In genomic region chr14:21101802-21102413, GRCh38 we compare ENCODE assay signal across 15 cellular contexts. TPM values are rescaled to one million over a fixed set of nuclear protein-coding genes. Genes with fewer than 3 reads are reported as not detected.
A peak's percentile ranks its signal among the peaks of the same experiment; 100 is the strongest.
DNase-seq lines count a peak whose midpoint lies in the region; ATAC-seq, FAIRE-seq and TF ChIP-seq lines count a peak whose summit lies in the region.
"Had no signal": no experiment of that assay in that cellular context is flagged by ENCODE, and none has a peak within 500 bp of the region (broad histone marks: within the 10 kb centered on the region; RNA-seq: fewer than 3 reads in every experiment).

No MANE protein-coding gene starts in this region.

- CTCF ChIA-PET in CD4-positive, alpha-beta memory T cell (lab: Charles Lee; ENCODE audit: partially characterized antibody): interaction anchor here (0.6 to 13.9 kb wide), 6 partner anchors 7 to 409 kb away, joined by 3 to 399 read pairs (median 60); no protein-coding TSS in a partner anchor

- H3K9me3 ChIP-seq in CD4-positive, alpha-beta memory T cell (ENCODE audit: control insufficient read depth in 1 of 2, low read length in 2 of 2): no peaks in the 10 kb centered on the region
- H3K9me3 ChIP-seq in astrocyte (ENCODE audit: insufficient read depth, low read depth, low read length): no peaks in the 10 kb centered on the region
- H3K9me3 ChIP-seq in mucosa of rectum (ENCODE audit: control insufficient read depth in 2 of 2, low read length in 2 of 2): no peaks in the 10 kb centered on the region
- H3K9me3 ChIP-seq in adrenal gland (replicated peaks in 1 of 3): no peaks in the 10 kb centered on the region
- H3K9me3 ChIP-seq: pancreas, thyroid gland had no signal

- TF ChIP-seq CTCF in KMS-11 (conservative IDR thresholded peaks at IDR 0.05; ENCODE audit: low read depth, low read length) (no peak), astrocyte (IDR thresholded peaks at IDR 0.05; ENCODE audit: insufficient read depth, low read depth, low read length) (no peak), adrenal gland (IDR thresholded peaks at IDR 0.05) (no peak)

- no peaks in the 10 kb centered on the region for H3K36me3 ChIP-seq in CD4-positive, alpha-beta memory T cell (ENCODE audit: insufficient read depth, low read length)
- H3K36me3 ChIP-seq in KMS-11 (ENCODE audit: insufficient read depth) (no peaks in the 10 kb centered on the region), astrocyte (ENCODE audit: insufficient read depth, low read length) (no peaks in the 10 kb centered on the region), mucosa of rectum (ENCODE audit: control insufficient read depth in 2 of 2, insufficient read depth in 2 of 2, low read length in 2 of 2) (no peaks in the 10 kb centered on the region), adrenal gland (replicated peaks in 1 of 2) (no peaks in the 10 kb centered on the region)
- H3K36me3 ChIP-seq: pancreas, thyroid gland had no signal

- H3K9ac ChIP-seq in KMS-11 (no peak overlapping the region), astrocyte (ENCODE audit: low read length) (no peak overlapping the region), mucosa of rectum (ENCODE audit: low read depth in 1 of 2, low read length in 2 of 2) (peak overlapping the region in 1 of 2 donors; percentile 67)

- H3K4me2 ChIP-seq in KMS-11: peak overlapping the region; percentile 73; the same call in 1 of the 2 replicates
- no peak overlapping the region for H3K4me2 ChIP-seq in astrocyte (ENCODE audit: low read length)

- FAIRE-seq in astrocyte (lab: Jason Lieb, UNC): no peak
- FAIRE-seq: GM18507, pancreas had no signal

- H3K4me1 Mint-ChIP-seq in CD4-positive, alpha-beta memory T cell: peaks cover 19 to 50% (median 28%) of the 10 kb centered on the region in 4 donors
- H3K4me1 Mint-ChIP-seq in astrocyte (ENCODE audit: low read depth, unreplicated experiment): peaks cover 52% of the 10 kb centered on the region

- H3K4me1 ChIP-seq in CD4-positive, alpha-beta memory T cell (ENCODE audit: insufficient read depth, low read length): peaks cover 39% of the 10 kb centered on the region
- H3K4me1 ChIP-seq in KMS-11 (ENCODE audit: low read depth, poor library complexity, severe bottlenecking) (peaks cover 43% of the 10 kb centered on the region), astrocyte (ENCODE audit: insufficient read depth, low read length) (peaks cover 27% of the 10 kb centered on the region), mucosa of rectum (ENCODE audit: control insufficient read depth in 2 of 2, insufficient read depth in 2 of 2, low read length in 2 of 2) (peaks cover 51 to 74% of the 10 kb centered on the region in 2 donors), adrenal gland (replicated peaks in 1 of 2) (peaks cover 42 to 50% of the 10 kb centered on the region in 2 donors)

- no peaks in the 10 kb centered on the region for H3K27me3 Mint-ChIP-seq in CD4-positive, alpha-beta memory T cell
- H3K27me3 Mint-ChIP-seq in astrocyte (ENCODE audit: low read depth, unreplicated experiment): no peaks in the 10 kb centered on the region

- no peak for ATAC-seq in HG03280 (IDR thresholded peaks at IDR 0.05; ENCODE audit: unreplicated experiment)
- ATAC-seq in HG03442 (IDR thresholded peaks at IDR 0.05; ENCODE audit: unreplicated experiment): no peak
- ATAC-seq: pancreas had no signal

- no peak for DNase-seq in CD4-positive, alpha-beta memory T cell
- DNase-seq in astrocyte (ENCODE audit: low read depth) (no peak), activated gamma-delta T cell treated with Interleukin-2 at 50 U/mL for 16 hours (no peak), adrenal gland (no peak)
- DNase-seq: KG1, pancreas, SIG-M5 had no signal

- H3K36me3 Mint-ChIP-seq in CD4-positive, alpha-beta memory T cell: peaks cover 0 to 6% of the 10 kb centered on the region in 2 donors
- H3K36me3 Mint-ChIP-seq in astrocyte (ENCODE audit: low read depth, unreplicated experiment): no peaks in the 10 kb centered on the region

- POLR2A ChIA-PET in CD4-positive, alpha-beta memory T cell (lab: Charles Lee; ENCODE audit: partially characterized antibody): interaction anchor here (1.3 to 4.8 kb wide), 5 partner anchors 8 to 90 kb away, joined by 3 to 82 read pairs (median 5); no protein-coding TSS in a partner anchor

- WGBS in adrenal gland, 4 donors: 82 to 91% (median 90%) methylated on average over 5 to 8 of the region's 8 CpGs

- no peaks in the 10 kb centered on the region for H3K9me3 Mint-ChIP-seq in CD4-positive, alpha-beta memory T cell
- H3K9me3 Mint-ChIP-seq in astrocyte (ENCODE audit: unreplicated experiment): no peaks in the 10 kb centered on the region

- H3K4me3 Mint-ChIP-seq in CD4-positive, alpha-beta memory T cell: peak overlapping the region in 3 of 8 donors; percentile 8 to 37 (median 20)
- peak overlapping the region; percentile 97 for H3K4me3 Mint-ChIP-seq in astrocyte (ENCODE audit: unreplicated experiment)

- H3K4me3 ChIP-seq in CD4-positive, alpha-beta memory T cell (ENCODE audit: low read length in 2 of 2): no peak overlapping the region
- H3K4me3 ChIP-seq in KMS-11 (IDR thresholded peaks at IDR 0.05; ENCODE audit: insufficient read depth, low read depth, low read length): no peak overlapping the region
- H3K4me3 ChIP-seq in astrocyte (ENCODE audit: insufficient read depth, low read depth, low read length): no peak overlapping the region
- H3K4me3 ChIP-seq in mucosa of rectum (ENCODE audit: low read length in 2 of 2): peak overlapping the region; percentile 13 to 59
- no peak overlapping the region for H3K4me3 ChIP-seq in adrenal gland
- H3K4me3 ChIP-seq: pancreas, thyroid gland had no signal

- H2AFZ ChIP-seq in KMS-11 (ENCODE audit: low read depth) (no peak overlapping the region), astrocyte (ENCODE audit: low read depth, low read length) (no peak overlapping the region)

- H3K27me3 ChIP-seq in CD4-positive, alpha-beta memory T cell (ENCODE audit: insufficient read depth, low read length): no peaks in the 10 kb centered on the region
- H3K27me3 ChIP-seq in KMS-11 (ENCODE audit: insufficient read depth, low read depth): no peaks in the 10 kb centered on the region
- peaks cover 8% of the 10 kb centered on the region for H3K27me3 ChIP-seq in astrocyte (ENCODE audit: insufficient read depth, low read length)
- no peaks in the 10 kb centered on the region for H3K27me3 ChIP-seq in mucosa of rectum (ENCODE audit: control insufficient read depth in 2 of 2, insufficient read depth in 2 of 2, low read length in 2 of 2)
- no peaks in the 10 kb centered on the region for H3K27me3 ChIP-seq in adrenal gland
- H3K27me3 ChIP-seq: pancreas, thyroid gland had no signal

- no peak for TF ChIP-seq POLR2A in adrenal gland (IDR thresholded peaks at IDR 0.05)

- intact Hi-C loops in CD4-positive, alpha-beta memory T cell (cut with micrococcal nuclease): loop anchor here (2.0 to 5.0 kb wide), 2 partner anchors 245 to 759 kb away; partner anchors contain the start of gene PARP2
- intact Hi-C loops in adrenal gland (cut with DNase I): no loop called here

- H4K20me1 ChIP-seq in KMS-11 (ENCODE audit: insufficient read depth): no peaks in the 10 kb centered on the region
- no peaks in the 10 kb centered on the region for H4K20me1 ChIP-seq in astrocyte (ENCODE audit: insufficient read depth, low read length)

- H3K27ac Mint-ChIP-seq in CD4-positive, alpha-beta memory T cell: peak overlapping the region in 4 of 7 donors; percentile 18 to 99 (median 46)
- H3K27ac Mint-ChIP-seq in astrocyte (ENCODE audit: unreplicated experiment): peak overlapping the region; percentile 18

- H3K79me2 ChIP-seq in KMS-11 (ENCODE audit: insufficient read depth, low read depth): no peaks in the 10 kb centered on the region
- H3K79me2 ChIP-seq in astrocyte (ENCODE audit: insufficient read depth, low read length): no peaks in the 10 kb centered on the region

- H3K27ac ChIP-seq in CD4-positive, alpha-beta memory T cell (ENCODE audit: low read depth, low read length): no peak overlapping the region
- H3K27ac ChIP-seq in KMS-11 (no peak overlapping the region), astrocyte (ENCODE audit: low read depth, low read length) (no peak overlapping the region), mucosa of rectum (ENCODE audit: low read depth in 2 of 2, low read length in 2 of 2) (peak overlapping the region; percentile 97 to 99), adrenal gland (no peak overlapping the region)
- H3K27ac ChIP-seq: pancreas, thyroid gland had no signal

RNA-seq across cellular contexts. Expression of gene TMEM253, which starts 1.0 kb away (rescaled TPM):
- not detected for total RNA-seq in CD4-positive, alpha-beta memory T cell
- not detected for polyA plus RNA-seq in CD4-positive, alpha-beta memory T cell
- total RNA-seq in astrocyte (1.4 and 2.2 TPM in 2 replicates), adrenal gland (1 to 10 TPM in 5 of 8 donors, under 1 TPM in 2, not detected in 1; 0.55 to 3.9 (median 1.1) TPM)
- polyA plus RNA-seq in adrenal gland: 1 to 10 TPM; 2.6 to 8.8 (median 8.0) TPM
- total RNA-seq: Daoy had no signal

RNA-seq across cellular contexts. Expression of gene ZNF219, which starts 3.5 kb away (rescaled TPM):
- total RNA-seq in CD4-positive, alpha-beta memory T cell: 1 to 10 TPM; 7.6 to 8.0 TPM
- polyA plus RNA-seq in CD4-positive, alpha-beta memory T cell: 1 to 10 TPM in 1 of 2 donors, under 1 TPM in 1; 0.80 to 3.0 TPM
- total RNA-seq in astrocyte (24.2 and 31.9 TPM in 2 replicates), adrenal gland (100 to 1,000 TPM in 6 of 8 donors, 10 to 100 TPM in 2; 81.8 to 169 (median 113) TPM)
- 10 to 100 TPM; 14.8 to 97.2 (median 85.8) TPM for polyA plus RNA-seq in adrenal gland

RNA-seq across cellular contexts. Expression of gene ARHGEF40, which starts 31.8 kb away (rescaled TPM):
- under 1 TPM; 0.42 to 0.49 TPM for total RNA-seq in CD4-positive, alpha-beta memory T cell
- polyA plus RNA-seq in CD4-positive, alpha-beta memory T cell: under 1 TPM; 0.52 to 0.66 TPM
- total RNA-seq in astrocyte: 99.9 and 129 TPM in 2 replicates
- 100 to 1,000 TPM; 108 to 258 (median 151) TPM for total RNA-seq in adrenal gland
- 100 to 1,000 TPM; 126 to 148 (median 137) TPM for polyA plus RNA-seq in adrenal gland

RNA-seq across cellular contexts. Expression of gene RNASE8, which starts 44.3 kb away (rescaled TPM):
- total RNA-seq in CD4-positive, alpha-beta memory T cell: not detected
- not detected for polyA plus RNA-seq in CD4-positive, alpha-beta memory T cell
- not detected in 2 replicates for total RNA-seq in astrocyte
- not detected for total RNA-seq in adrenal gland
- not detected for polyA plus RNA-seq in adrenal gland
- total RNA-seq: Daoy, NCI-H460, pancreas, thyroid gland had no signal
- polyA plus RNA-seq: pancreas had no signal

RNA-seq across cellular contexts. Expression of gene OR5AU1, which starts 54.0 kb away (rescaled TPM):
- total RNA-seq in CD4-positive, alpha-beta memory T cell: not detected
- not detected for polyA plus RNA-seq in CD4-positive, alpha-beta memory T cell
- total RNA-seq in astrocyte (not detected in 2 replicates), adrenal gland (not detected)
- polyA plus RNA-seq in adrenal gland: not detected
- total RNA-seq: Daoy, NCI-H460, pancreas, thyroid gland had no signal
- polyA plus RNA-seq: pancreas had no signal

Comparison
In these comparisons a context has a peak if more than half of its experiments do, and no peak if none do; other contexts are left out.
1. H3K27ac ChIP-seq: peak in mucosa of rectum (2 of 2); none in CD4-positive, alpha-beta memory T cell (single experiment), KMS-11 (single experiment), astrocyte (single experiment) and adrenal gland (0 of 5).
2. H3K4me3 ChIP-seq: peak in mucosa of rectum (2 of 2); none in CD4-positive, alpha-beta memory T cell (0 of 2), KMS-11 (single experiment), astrocyte (single experiment) and adrenal gland (0 of 4).
3. RNA of gene ARHGEF40, which starts 31.8 kb away (total RNA-seq): 108 to 258 TPM in adrenal gland and 99.9 to 129 TPM in astrocyte; 0.42 to 0.49 TPM in CD4-positive, alpha-beta memory T cell; every median in the first group is over 10 times any median in the second.